In genomic region chr10:98340261-98340675, GRCh38 we compare ENCODE assay signal across 8 cellular contexts.
DNase-seq lines count a peak whose midpoint lies in the region; ATAC-seq and TF ChIP-seq lines count a peak whose summit lies in the region.

No MANE protein-coding gene starts in this region.

- ATAC-seq in GM18505 (IDR thresholded peaks at IDR 0.05; ENCODE audit: unreplicated experiment) (peak; percentile 49), GM21576 (IDR thresholded peaks at IDR 0.05; ENCODE audit: unreplicated experiment) (peak; percentile 54), left ventricle myocardium superior (peak; percentile 82), upper lobe of left lung (ENCODE audit: low FRiP score in 2 of 2) (no peak)

- H3K4me2 ChIP-seq in KMS-11 = peak overlapping the region; percentile 94

- peaks cover 31% of the 10 kb centered on the region for H3K4me1 ChIP-seq in KMS-11 (ENCODE audit: low read depth, poor library complexity, severe bottlenecking)
- H3K4me1 ChIP-seq in prostate gland (replicated peaks) = no peaks in the 10 kb centered on the region
- peaks cover 0 to 16% (median 9%) of the 10 kb centered on the region in 4 donors for H3K4me1 ChIP-seq in upper lobe of left lung

- no peak overlapping the region for H3K4me3 Mint-ChIP-seq in glutamatergic neuron (ENCODE audit: unreplicated experiment)

- no peaks in the 10 kb centered on the region for H3K36me3 ChIP-seq in KMS-11 (ENCODE audit: insufficient read depth)
- no peaks in the 10 kb centered on the region for H3K36me3 ChIP-seq in prostate gland
- no peaks in the 10 kb centered on the region for H3K36me3 ChIP-seq in upper lobe of left lung

- no peaks in the 10 kb centered on the region for H3K27me3 ChIP-seq in KMS-11 (ENCODE audit: insufficient read depth, low read depth)
- peaks cover 3% of the 10 kb centered on the region for H3K27me3 ChIP-seq in prostate gland (replicated peaks; ENCODE audit: insufficient read depth)
- H3K27me3 ChIP-seq in upper lobe of left lung = no peaks in the 10 kb centered on the region

- H3K79me2 ChIP-seq in KMS-11 (ENCODE audit: insufficient read depth, low read depth) = no peaks in the 10 kb centered on the region

- H3K9ac ChIP-seq in KMS-11 = peak overlapping the region; percentile 17; the same call in 1 of the 2 replicates

- H4K20me1 ChIP-seq in KMS-11 (ENCODE audit: insufficient read depth) = no peaks in the 10 kb centered on the region

- peak overlapping the region; percentile 49 for H3K27ac ChIP-seq in KMS-11
- H3K27ac ChIP-seq in prostate gland = no peak overlapping the region
- no peak overlapping the region for H3K27ac ChIP-seq in upper lobe of left lung

- TF ChIP-seq POLR2A in GM18505 (IDR thresholded peaks at IDR 0.05; ENCODE audit: borderline replicate concordance, extremely low read depth, insufficient read depth, insufficient read length) = no peak
- TF ChIP-seq POLR2A in prostate gland (IDR thresholded peaks at IDR 0.05) = no peak
- no peak for TF ChIP-seq POLR2A in upper lobe of left lung (IDR thresholded peaks at IDR 0.05)

- H3K4me1 Mint-ChIP-seq in glutamatergic neuron (ENCODE audit: low read depth, unreplicated experiment) = peaks cover 2% of the 10 kb centered on the region

- intact Hi-C loops in left ventricle myocardium superior (cut with micrococcal nuclease) (no loop called here), prostate gland (cut with DNase I) (no loop called here)

- no peaks in the 10 kb centered on the region for H3K36me3 Mint-ChIP-seq in glutamatergic neuron (ENCODE audit: unreplicated experiment)

- peaks cover 4% of the 10 kb centered on the region for H3K27me3 Mint-ChIP-seq in glutamatergic neuron (ENCODE audit: unreplicated experiment)

- TF ChIP-seq CTCF in KMS-11 (conservative IDR thresholded peaks at IDR 0.05; ENCODE audit: low read depth, low read length) (no peak), glutamatergic neuron (IDR thresholded peaks at IDR 0.05; ENCODE audit: partially characterized antibody, unreplicated experiment) (no peak), prostate gland (IDR thresholded peaks at IDR 0.05) (no peak), upper lobe of left lung (IDR thresholded peaks at IDR 0.05) (no peak)

- TF ChIP-seq EP300 in upper lobe of left lung (IDR thresholded peaks at IDR 0.05) = no peak

- H3K27ac Mint-ChIP-seq in glutamatergic neuron (ENCODE audit: unreplicated experiment) = no peak overlapping the region

- no peak for DNase-seq in left ventricle myocardium superior
- no peak for DNase-seq in NCI-H1436 (lab: John Stamatoyannopoulos, UW)
- DNase-seq in glutamatergic neuron = no peak
- DNase-seq in prostate gland (ENCODE audit: low spot score) = no peak
- no peak for DNase-seq in upper lobe of left lung

- H3K4me3 ChIP-seq in KMS-11 (IDR thresholded peaks at IDR 0.05; ENCODE audit: insufficient read depth, low read depth, low read length) (no peak overlapping the region), prostate gland (no peak overlapping the region), upper lobe of left lung (no peak overlapping the region)

- WGBS in prostate gland = 36% methylated on average over 5 of the region's 5 CpGs
- WGBS in upper lobe of left lung, 2 donors = 44 to 57% methylated on average over 5 of the region's 5 CpGs

- H3K9me3 ChIP-seq in prostate gland (no peaks in the 10 kb centered on the region), upper lobe of left lung (no peaks in the 10 kb centered on the region)

- peak overlapping the region; percentile 77; the same call in 1 of the 2 replicates for H2AFZ ChIP-seq in KMS-11 (ENCODE audit: low read depth)

- H3K9me3 Mint-ChIP-seq in glutamatergic neuron (ENCODE audit: unreplicated experiment) = peaks cover 2% of the 10 kb centered on the region

Comparison
In these comparisons a context has a peak if more than half of its experiments do, and no peak if none do; other contexts are left out.
1. ATAC-seq: peak in GM18505 (single experiment), GM21576 (single experiment) and left ventricle myocardium superior (single experiment); none in upper lobe of left lung (0 of 2).